ENCODE assay signal across 3 cellular contexts in genomic region chr1:25405731-25406305, GRCh38. TPM values are rescaled to one million over a fixed set of nuclear protein-coding genes. Genes with fewer than 3 reads are reported as not detected.
"Had no signal": no experiment of that assay in that cellular context is flagged by ENCODE, and none has a peak within 500 bp of the region (broad histone marks: within the 10 kb centered on the region; RNA-seq: fewer than 3 reads in every experiment).

No MANE protein-coding gene starts in this region.

RNA-seq across cellular contexts. Expression of gene RHCE, which starts 14.8 kb away (rescaled TPM):
- total RNA-seq: endothelial cell of umbilical vein, epithelial cell of proximal tubule, transverse colon had no signal
